8 cellular contexts compared by ENCODE assay signal in genomic region chr18:48475635-48476549, GRCh38.
A peak's percentile ranks its signal among the peaks of the same experiment; 100 is the strongest.
DNase-seq lines count a peak whose midpoint lies in the region; ATAC-seq and TF ChIP-seq lines count a peak whose summit lies in the region.

No MANE protein-coding gene starts in this region.

- no peaks in the 10 kb centered on the region for H3K79me2 ChIP-seq in SK-N-SH (ENCODE audit: insufficient read depth)

- peak overlapping the region; percentile 1; the same call in 1 of the 2 replicates for H2AFZ ChIP-seq in SK-N-SH (ENCODE audit: low read depth)

- H3K9me2 ChIP-seq in SK-N-SH: no peaks in the 10 kb centered on the region

- peak; percentile 79 for DNase-seq in COR-L47 (lab: John Stamatoyannopoulos, UW)
- DNase-seq in NCI-H1417 (lab: John Stamatoyannopoulos, UW): peak; percentile 56 to 89 (median 66)
- peak; percentile 73 for DNase-seq in SK-N-SH
- no peak for DNase-seq in colonic mucosa
- peak; percentile 49 for DNase-seq in left lobe of liver (ENCODE audit: low spot score)
- peak; percentile 67 for DNase-seq in testis

- H3K4me3 ChIP-seq in SK-N-SH (ENCODE audit: low read depth in 2 of 2, low read length in 1 of 2): no peak overlapping the region
- H3K4me3 ChIP-seq in colonic mucosa: no peak overlapping the region
- H3K4me3 ChIP-seq in testis: no peak overlapping the region

- TF ChIP-seq RAD21 in SK-N-SH (IDR thresholded peaks at IDR 0.05; ENCODE audit: low read length): peak; percentile 98

- intact Hi-C loops in colonic mucosa (cut with DNase I) (loop anchor here (1.0 kb wide), 1 partner anchor 187 kb away; no protein-coding TSS in a partner anchor), testis (cut with DNase I; ENCODE audit: low total_unique reads) (loop anchor here (5.0 kb wide), 1 partner anchor 186 kb away; no protein-coding TSS in a partner anchor)

- H3F3A ChIP-seq in SK-N-SH (replicated peaks; ENCODE audit: insufficient read depth): peaks cover 5% of the 10 kb centered on the region

- no peak for TF ChIP-seq POLR2A in testis (IDR thresholded peaks at IDR 0.05)

- H3K27ac ChIP-seq in SK-N-SH (ENCODE audit: low read depth in 2 of 2, low read length in 1 of 2) (no peak overlapping the region), colonic mucosa (no peak overlapping the region), testis (no peak overlapping the region)

- H3K4me1 ChIP-seq in SK-N-SH (ENCODE audit: control insufficient read depth in 1 of 2, insufficient read depth in 2 of 2, low read depth in 1 of 2, low read length in 1 of 2) (peaks cover 0 to 3% of the 10 kb centered on the region in 2 experiments; a peak in 1 of 4 replicates), colonic mucosa (no peaks in the 10 kb centered on the region), testis (peaks cover 6% of the 10 kb centered on the region)

- no peak for TF ChIP-seq EP300 in SK-N-SH (IDR thresholded peaks at IDR 0.05; ENCODE audit: borderline replicate concordance in 1 of 2, low read depth in 1 of 2, low read length in 1 of 2)

- no peak overlapping the region for H3K9ac ChIP-seq in SK-N-SH
- H3K9ac ChIP-seq in colonic mucosa (ENCODE audit: low read depth in 2 of 2, low read length in 2 of 2): no peak overlapping the region

- H3K9me3 ChIP-seq in SK-N-SH (0 out of 2 replicates have a peak, but pooled peaks cover 6% of the 10 kb centered on the region), colonic mucosa (no peaks in the 10 kb centered on the region), testis (no peaks in the 10 kb centered on the region)

- H3K36me3 ChIP-seq in SK-N-SH (replicated peaks in 1 of 2; ENCODE audit: control insufficient read depth in 1 of 2, insufficient read depth in 2 of 2, low read length in 1 of 2) (no peaks in the 10 kb centered on the region), colonic mucosa (no peaks in the 10 kb centered on the region), testis (ENCODE audit: low read depth, missing control alignments) (no peaks in the 10 kb centered on the region)

- H3K27me3 ChIP-seq in SK-N-SH (ENCODE audit: insufficient read depth) (no peaks in the 10 kb centered on the region), colonic mucosa (no peaks in the 10 kb centered on the region), testis (no peaks in the 10 kb centered on the region)

- CTCF ChIA-PET in SK-N-SH (lab: Yijun Ruan, JAX): interaction anchor here (0.6 to 8.4 kb wide), 65 partner anchors 9 to 935 kb away, joined by 3 to 174 read pairs (median 4); partner anchors contain the start of gene CTIF

- WGBS in SK-N-SH (ENCODE audit: low lambda C conversion rate): 33% methylated on average over 8 of the region's 8 CpGs
- WGBS in testis, 2 donors: 38 to 39% methylated on average over 8 of the region's 8 CpGs

- POLR2A ChIA-PET in SK-N-SH (lab: Yijun Ruan, JAX): interaction anchor here (0.6 kb wide), 1 partner anchor 189 kb away, joined by 3 read pairs; no protein-coding TSS in a partner anchor

- TF ChIP-seq CTCF in SK-N-SH (IDR thresholded peaks at IDR 0.05): peak; percentile 89
- TF ChIP-seq CTCF in colonic mucosa (IDR thresholded peaks at IDR 0.05): peak; percentile 67
- peak; percentile 78 to 85 (median 82) for TF ChIP-seq CTCF in testis (IDR thresholded peaks at IDR 0.05)

- no peak overlapping the region for H3K4me2 ChIP-seq in SK-N-SH

- ATAC-seq in GM19463 (IDR thresholded peaks at IDR 0.05; ENCODE audit: unreplicated experiment) (peak; percentile 56), left lobe of liver (peak; percentile 99), HG02884 (IDR thresholded peaks at IDR 0.05; ENCODE audit: unreplicated experiment) (no peak)

- no peaks in the 10 kb centered on the region for H4K20me1 ChIP-seq in SK-N-SH (ENCODE audit: insufficient read depth)

TF ChIP-seq in SK-N-SH, 30 proteins besides CTCF, POLR2A, EP300 and RAD21:
- no peak for TF ChIP-seq NFIC (IDR thresholded peaks at IDR 0.05; ENCODE audit: borderline replicate concordance)
- peak; percentile 21 for TF ChIP-seq CHD2 (IDR thresholded peaks at IDR 0.05; ENCODE audit: low read length, partially characterized antibody)
- no peak for TF ChIP-seq EZH2phosphoT487 (IDR thresholded peaks at IDR 0.05; ENCODE audit: borderline replicate concordance, low read depth)
- TF ChIP-seq REST (IDR thresholded peaks at IDR 0.05; ENCODE audit: low read depth, low read length): no peak
- TF ChIP-seq SIN3A (IDR thresholded peaks at IDR 0.05; ENCODE audit: borderline replicate concordance, low read depth, low read length): no peak
- TF ChIP-seq SMC3 (IDR thresholded peaks at IDR 0.05; ENCODE audit: low read depth, low read length): peak; percentile 92
- TF ChIP-seq RFX5 (IDR thresholded peaks at IDR 0.05; ENCODE audit: low read length): no peak
TF ChIP-seq in SK-N-SH: peak in this region for 2.
